ENCODE assay signal across 9 cellular contexts in the genomic region with DNA sequence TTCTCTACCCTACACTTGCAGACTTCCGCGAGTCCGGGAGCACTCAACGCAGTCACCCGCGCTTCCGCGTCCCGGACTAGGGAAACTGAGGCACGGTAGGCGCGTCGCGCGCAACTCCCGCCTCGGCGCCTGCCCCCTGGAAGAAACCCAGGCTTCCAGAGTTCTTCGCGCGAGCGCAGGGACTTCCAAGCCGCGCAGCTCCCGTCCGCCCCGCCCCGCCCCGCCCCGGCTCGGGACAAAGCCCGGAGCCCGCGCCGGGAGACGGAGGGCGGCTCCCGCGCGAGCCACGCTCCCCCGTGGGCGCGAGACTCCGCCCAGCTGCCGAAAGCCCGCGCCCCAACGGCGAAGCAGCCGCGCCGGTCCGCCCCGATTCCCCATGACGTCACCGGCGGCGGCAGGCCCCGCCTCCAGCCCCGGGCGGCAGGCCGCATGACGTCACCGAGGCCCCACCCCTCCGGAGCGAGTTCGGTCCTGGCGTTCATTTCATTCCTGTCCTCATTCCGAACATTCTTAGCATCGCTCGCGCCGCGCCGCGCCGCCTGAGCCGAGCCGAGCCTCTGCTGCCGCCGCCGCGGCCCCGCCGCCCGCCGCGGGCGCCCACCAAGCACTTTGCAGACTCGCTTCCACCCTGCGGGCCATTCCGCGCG. TPM values are rescaled to one million over a fixed set of nuclear protein-coding genes. Genes with fewer than 3 reads are reported as not detected.
DNase-seq lines count a peak whose midpoint lies in the region; ATAC-seq and TF ChIP-seq lines count a peak whose summit lies in the region.
"Had no signal": no experiment of that assay in that cellular context is flagged by ENCODE, and none has a peak within 500 bp of the region (broad histone marks: within the 10 kb centered on the region; RNA-seq: fewer than 3 reads in every experiment).

A gene (plus strand): TSS at position 498 of the 647 bp plus-strand sequence.

- H3K27me3 ChIP-seq in duodenal mucosa (ENCODE audit: control insufficient read depth in 1 of 2, insufficient read depth in 2 of 2, low read length in 2 of 2) (no peaks in the 10 kb centered on the region), right lobe of liver (no peaks in the 10 kb centered on the region)

- H3K36me3 Mint-ChIP-seq in activated CD8-positive, alpha-beta T cell treated with anti-CD3 and anti-CD28 coated beads, Interleukin-2, amount 10 ng/mL, durations not matched to agents 7 days and 5 days (ENCODE audit: low read depth), result peaks cover 2% of the 10 kb centered on the region

- H3K36me3 ChIP-seq in duodenal mucosa (ENCODE audit: control insufficient read depth in 1 of 2, insufficient read depth in 2 of 2, low read length in 2 of 2) (no peaks in the 10 kb centered on the region), right lobe of liver (no peaks in the 10 kb centered on the region)

- intact Hi-C loops in right lobe of liver (cut with DNase I), result no loop called here

- H3K9me3 ChIP-seq in duodenal mucosa (ENCODE audit: control insufficient read depth in 1 of 2, low read length in 2 of 2) (no peaks in the 10 kb centered on the region), right lobe of liver (no peaks in the 10 kb centered on the region)

- ATAC-seq in HG03342 (IDR thresholded peaks at IDR 0.05; ENCODE audit: unreplicated experiment) (peak; percentile 90), right lobe of liver (peak; percentile 92 to 97 (median 94))
- ATAC-seq in activated CD8-positive, alpha-beta T cell treated with anti-CD3 and anti-CD28 coated beads, Interleukin-2, amount 10 ng/mL, durations not matched to agents 7 days and 5 days, result peak; percentile 93

- H3K9me3 Mint-ChIP-seq in activated CD8-positive, alpha-beta T cell treated with anti-CD3 and anti-CD28 coated beads, Interleukin-2, amount 10 ng/mL, durations not matched to agents 7 days and 5 days (ENCODE audit: insufficient read depth), result no peaks in the 10 kb centered on the region

- H3K4me1 ChIP-seq in duodenal mucosa (ENCODE audit: control insufficient read depth in 1 of 2, insufficient read depth in 2 of 2, low read length in 2 of 2) (peaks cover 15 to 23% of the 10 kb centered on the region in 2 donors), right lobe of liver (peaks cover 0 to 21% (median 5%) of the 10 kb centered on the region in 4 donors)

- CTCF ChIA-PET in activated CD8-positive, alpha-beta T cell treated with anti-CD3 and anti-CD28 coated beads, Interleukin-2, amount 10 ng/mL, durations not matched to agents 7 days and 5 days (lab: Charles Lee), result no interaction called here

- H3K4me1 Mint-ChIP-seq in activated CD8-positive, alpha-beta T cell treated with anti-CD3 and anti-CD28 coated beads, Interleukin-2, amount 10 ng/mL, durations not matched to agents 7 days and 5 days (ENCODE audit: low read depth), result peaks cover 8% of the 10 kb centered on the region

- peak within 1 kb of the TSS; percentile 77 to 88 for H3K4me3 ChIP-seq in duodenal mucosa (ENCODE audit: low read depth in 1 of 2, low read length in 2 of 2)
- peak within 1 kb of the TSS; percentile 63 to 70 (median 69) for H3K4me3 ChIP-seq in right lobe of liver

- in situ Hi-C loops in GM18951 (cut with MboI; ENCODE audit: low sequenced_read_pairs, unreplicated experiment), result no loop called here

- POLR2A ChIA-PET in activated CD8-positive, alpha-beta T cell treated with anti-CD3 and anti-CD28 coated beads, Interleukin-2, amount 10 ng/mL, durations not matched to agents 7 days and 5 days (lab: Charles Lee), result no interaction called here

- TF ChIP-seq CTCF in right lobe of liver (IDR thresholded peaks at IDR 0.05), result peak in 1 of 4 donors; percentile 14

- TF ChIP-seq POLR2A in GM18951 (IDR thresholded peaks at IDR 0.05; ENCODE audit: extremely low read depth, insufficient read depth, insufficient read length), result peak; percentile 9
- peak; percentile 85 for TF ChIP-seq POLR2A in right lobe of liver (IDR thresholded peaks at IDR 0.05)

- peak within 1 kb of the TSS; percentile 81 to 91 for H3K9ac ChIP-seq in duodenal mucosa (ENCODE audit: low read depth in 1 of 2, low read length in 2 of 2)

- H3K27ac Mint-ChIP-seq in activated CD8-positive, alpha-beta T cell treated with anti-CD3 and anti-CD28 coated beads, Interleukin-2, amount 10 ng/mL, durations not matched to agents 7 days and 5 days, result no peak within 1 kb of the TSS

- DNase-seq in A172 (ENCODE audit: low spot score) (peak; percentile 89), NCI-H510A treated with DMSO at 0.1 percent for 48 hours (lab: John Stamatoyannopoulos, UW) (peak; percentile 53), right lobe of liver (peak; percentile 97 to 98 (median 98))
- peak; percentile 84 for DNase-seq in activated CD8-positive, alpha-beta T cell treated with anti-CD3 and anti-CD28 coated beads, Interleukin-2, amount 10 ng/mL, durations not matched to agents 7 days and 5 days
- DNase-seq in stimulated activated CD4-positive, alpha-beta T cell treated with anti-CD3 and anti-CD28 coated beads, Interleukin-2, amount 100 ng/mL, for 48 hours, result peak; percentile 86 to 89
- DNase-seq: DND-41 had no signal

- H3K27me3 Mint-ChIP-seq in activated CD8-positive, alpha-beta T cell treated with anti-CD3 and anti-CD28 coated beads, Interleukin-2, amount 10 ng/mL, durations not matched to agents 7 days and 5 days (ENCODE audit: low read depth), result peaks cover 53% of the 10 kb centered on the region

- H3K4me3 Mint-ChIP-seq in activated CD8-positive, alpha-beta T cell treated with anti-CD3 and anti-CD28 coated beads, Interleukin-2, amount 10 ng/mL, durations not matched to agents 7 days and 5 days, result peak within 1 kb of the TSS; percentile 76

- H3K27ac ChIP-seq in duodenal mucosa (ENCODE audit: low read depth, low read length) (peak within 1 kb of the TSS; percentile 94), right lobe of liver (peak within 1 kb of the TSS; percentile 94 to 99 (median 98))

- WGBS in right lobe of liver (ENCODE audit: insufficient coverage, low coverage, low lambda C conversion rate, missing lambda C conversion rate), result 0% methylated on average over 12 of the region's 95 CpGs

RNA-seq across cellular contexts. Expression of the gene that starts here (rescaled TPM):
- total RNA-seq in A172 (2014; rRNA removed; shearing (Covaris generic)), result 69.5 and 92.5 TPM in 2 replicates
- under 1 TPM in 1 of 2 experiments, not detected in 1; 0.05 TPM for total RNA-seq in activated CD8-positive, alpha-beta T cell treated with anti-CD3 and anti-CD28 coated beads, Interleukin-2, amount 10 ng/mL, durations not matched to agents 7 days and 5 days
- total RNA-seq in right lobe of liver, result 10 to 100 TPM; 28.3 to 41.5 (median 32.2) TPM

Comparison
In these comparisons a context has a peak if more than half of its experiments do, and no peak if none do; other contexts are left out.
1. Peak in every context shown above with its lines: DNase-seq, ATAC-seq, H3K4me3 ChIP-seq and H3K27ac ChIP-seq.
2. RNA of the gene that starts here (total RNA-seq): 69.5 to 92.5 TPM in A172 and 28.3 to 41.5 TPM in right lobe of liver; 0.05 TPM in activated CD8-positive, alpha-beta T cell treated with anti-CD3 and anti-CD28 coated beads, Interleukin-2, amount 10 ng/mL, durations not matched to agents 7 days and 5 days; every median in the first group is over 10 times any median in the second.
3. Peak in DNase-seq and ATAC-seq in activated CD8-positive, alpha-beta T cell treated with anti-CD3 and anti-CD28 coated beads, Interleukin-2, amount 10 ng/mL, durations not matched to agents 7 days and 5 days; RNA of the gene not detected or under 1 TPM.